11 cellular contexts compared by ENCODE assay signal in genomic region chr13:51721485-51721884, GRCh38.
A peak's percentile ranks its signal among the peaks of the same experiment; 100 is the strongest.
DNase-seq lines count a peak whose midpoint lies in the region; ATAC-seq and TF ChIP-seq lines count a peak whose summit lies in the region.
"Had no signal": no experiment of that assay in that cellular context is flagged by ENCODE, and none has a peak within 500 bp of the region (broad histone marks: within the 10 kb centered on the region; RNA-seq: fewer than 3 reads in every experiment).

No MANE protein-coding gene starts in this region.

- no peaks in the 10 kb centered on the region for H3K27me3 ChIP-seq in gastroesophageal sphincter
- H3K27me3 ChIP-seq in colonic mucosa, result no peaks in the 10 kb centered on the region
- H3K27me3 ChIP-seq: upper lobe of left lung had no signal

- H3K4me1 ChIP-seq in gastroesophageal sphincter (peaks cover 0 to 12% (median 0%) of the 10 kb centered on the region in 3 donors), colonic mucosa (no peaks in the 10 kb centered on the region)
- H3K4me1 ChIP-seq: upper lobe of left lung had no signal

- no peak overlapping the region for H3K4me3 ChIP-seq in gastroesophageal sphincter
- H3K4me3 ChIP-seq in colonic mucosa, result no peak overlapping the region
- H3K4me3 ChIP-seq: skin epidermis, upper lobe of left lung had no signal

- peak overlapping the region in 3 of 4 donors; percentile 1 to 51 (median 50) for H3K27ac ChIP-seq in gastroesophageal sphincter
- no peak overlapping the region for H3K27ac ChIP-seq in colonic mucosa
- H3K27ac ChIP-seq: upper lobe of left lung had no signal

- H3K9ac ChIP-seq in colonic mucosa (ENCODE audit: low read depth in 2 of 2, low read length in 2 of 2), result no peak overlapping the region

- no peak for TF ChIP-seq CTCF in gastroesophageal sphincter (IDR thresholded peaks at IDR 0.05)
- no peak for TF ChIP-seq CTCF in colonic mucosa (IDR thresholded peaks at IDR 0.05)

- H3K36me3 ChIP-seq in gastroesophageal sphincter (peaks cover 0 to 7% of the 10 kb centered on the region in 2 donors), colonic mucosa (no peaks in the 10 kb centered on the region)
- H3K36me3 ChIP-seq: upper lobe of left lung had no signal

- 51% methylated on average over 3 of the region's 3 CpGs for WGBS in gastroesophageal sphincter (ENCODE audit: low coverage in 1 of 2), 2 donors

- H3K9me3 ChIP-seq in gastroesophageal sphincter (no peaks in the 10 kb centered on the region), colonic mucosa (no peaks in the 10 kb centered on the region)
- H3K9me3 ChIP-seq: upper lobe of left lung had no signal

- ATAC-seq in GM21360 (IDR thresholded peaks at IDR 0.05; ENCODE audit: unreplicated experiment) (peak; percentile 97), HG03196 (IDR thresholded peaks at IDR 0.05; ENCODE audit: unreplicated experiment) (peak; percentile 65), gastroesophageal sphincter (peak; percentile 79)

- TF ChIP-seq EP300 in gastroesophageal sphincter (IDR thresholded peaks at IDR 0.05), result no peak

- peak; percentile 43 for DNase-seq in Ammon's horn (ENCODE audit: low spot score)
- DNase-seq in NCI-H2107 (lab: John Stamatoyannopoulos, UW), result no peak
- DNase-seq in retina, result no peak
- DNase-seq in colonic mucosa, result no peak
- no peak for DNase-seq in activated CD4-positive, alpha-beta T cell treated with anti-CD3 and anti-CD28 coated beads for 4 hours
- DNase-seq: effector CD4-positive, alpha-beta T cell; upper lobe of left lung had no signal

- TF ChIP-seq POLR2A in gastroesophageal sphincter (IDR thresholded peaks at IDR 0.05), result no peak

- intact Hi-C loops in colonic mucosa (cut with DNase I), result no loop called here
